Comparison of ENCODE assay signal across 12 cellular contexts in genomic region chr1:59499273-59499955, GRCh38.
DNase-seq lines count a peak whose midpoint lies in the region; ATAC-seq and FAIRE-seq lines count a peak whose summit lies in the region.
"Had no signal": no experiment of that assay in that cellular context is flagged by ENCODE, and none has a peak within 500 bp of the region (broad histone marks: within the 10 kb centered on the region; RNA-seq: fewer than 3 reads in every experiment).

No MANE protein-coding gene starts in this region.

- H3K36me3 ChIP-seq in ACC112 (ENCODE audit: insufficient read depth, low read length) (peaks cover 4% of the 10 kb centered on the region; the same call in 1 of the 2 replicates), muscle layer of duodenum (ENCODE audit: control insufficient read depth in 1 of 2, insufficient read depth in 2 of 2, low read length in 2 of 2) (no peaks in the 10 kb centered on the region)
- H3K36me3 ChIP-seq: tibial artery had no signal

- DNase-seq in RCC 7860 (ENCODE audit: low spot score) (peak; percentile 26), NCI-H1092 (lab: John Stamatoyannopoulos, UW) (no peak), cerebellum (ENCODE audit: low spot score) (no peak), hypothalamus (lab: John Stamatoyannopoulos, UW) (no peak), germinal center (ENCODE audit: low spot score) (no peak)
- DNase-seq: activated B cell treated with CpG ODN at 0.5 μM for 24 hours, SIG-M5, tibial artery had no signal

- H3K27ac ChIP-seq in ACC112 (ENCODE audit: low read depth, low read length) (no peak overlapping the region), muscle layer of duodenum (ENCODE audit: low read length) (peak overlapping the region; percentile 9)
- H3K27ac ChIP-seq: tibial artery had no signal

- no peaks in the 10 kb centered on the region for H3K79me2 ChIP-seq in ACC112 (ENCODE audit: control insufficient read depth, insufficient read depth, low read length, unreplicated experiment)

- H3K4me1 ChIP-seq in ACC112 (ENCODE audit: control insufficient read depth, insufficient read depth, low read length, unreplicated experiment) (peaks cover 16% of the 10 kb centered on the region), muscle layer of duodenum (ENCODE audit: control insufficient read depth in 1 of 2, insufficient read depth in 2 of 2, low read length in 2 of 2) (peaks cover 8 to 13% of the 10 kb centered on the region in 2 donors)

- peak; percentile 79 for ATAC-seq in esophagus mucosa

- H3K27me3 ChIP-seq in ACC112 (ENCODE audit: insufficient read depth, low read length), result no peaks in the 10 kb centered on the region
- no peaks in the 10 kb centered on the region for H3K27me3 ChIP-seq in muscle layer of duodenum (ENCODE audit: low read depth, low read length)
- H3K27me3 ChIP-seq: tibial artery had no signal

- H2AFZ ChIP-seq in ACC112 (ENCODE audit: low read length, unreplicated experiment), result peak overlapping the region; percentile 59

- H3K4me3 ChIP-seq in ACC112 (ENCODE audit: low read depth, low read length) (no peak overlapping the region), muscle layer of duodenum (ENCODE audit: low read depth in 1 of 2, low read length in 2 of 2) (no peak overlapping the region)

- peak; percentile 80 for FAIRE-seq in RCC 7860 (lab: Jason Lieb, UNC)
- FAIRE-seq: GM18507 had no signal

- no peaks in the 10 kb centered on the region for H3K9me3 ChIP-seq in muscle layer of duodenum (ENCODE audit: control insufficient read depth in 1 of 2, low read length in 2 of 2)
